ENCODE assay signal across 12 cellular contexts in the genomic region with DNA sequence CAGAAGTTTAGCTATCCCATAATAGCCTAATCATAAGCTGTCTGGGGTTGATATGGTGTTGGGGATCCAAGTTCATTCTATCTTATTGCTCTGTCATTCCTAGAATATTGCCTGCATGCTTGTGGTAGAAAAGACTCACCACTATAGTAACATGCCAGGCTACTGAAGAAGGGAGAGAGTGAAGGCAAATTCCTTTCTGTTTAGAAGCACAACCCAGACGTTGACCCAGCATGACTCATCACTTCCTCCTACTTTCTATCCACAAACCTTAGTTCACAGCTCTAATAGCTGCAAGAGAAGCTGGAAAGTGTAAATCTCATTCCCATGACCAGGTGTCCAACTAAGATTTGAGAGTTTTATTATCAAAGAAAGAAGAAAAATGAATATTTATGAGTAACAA. TPM values are rescaled to one million over a fixed set of nuclear protein-coding genes. Genes with fewer than 3 reads are reported as not detected.
DNase-seq lines count a peak whose midpoint lies in the region; ATAC-seq and TF ChIP-seq lines count a peak whose summit lies in the region.
"Had no signal": no experiment of that assay in that cellular context is flagged by ENCODE, and none has a peak within 500 bp of the region (broad histone marks: within the 10 kb centered on the region; RNA-seq: fewer than 3 reads in every experiment).

No MANE protein-coding gene starts in this region.

- WGBS in smooth muscle cell (ENCODE audit: low lambda C conversion rate), result 0% methylated on average over 1 of the region's 1 CpG

- H3K4me1 ChIP-seq in PC-9 (replicated peaks; ENCODE audit: insufficient read depth), result peaks cover 4% of the 10 kb centered on the region; the same call in 1 of the 2 replicates
- H3K4me1 ChIP-seq in smooth muscle cell (ENCODE audit: low read depth), result no peaks in the 10 kb centered on the region

- no peaks in the 10 kb centered on the region for H3K27me3 ChIP-seq in PC-9 (ENCODE audit: insufficient read depth, low read depth)
- H3K27me3 ChIP-seq in smooth muscle cell (ENCODE audit: low read depth), result no peaks in the 10 kb centered on the region

- H3K36me3 ChIP-seq in PC-9 (ENCODE audit: low read depth) (no peaks in the 10 kb centered on the region; the same call in 1 of the 2 replicates), smooth muscle cell (ENCODE audit: low read depth) (no peaks in the 10 kb centered on the region)

- ATAC-seq in activated CD8-positive, alpha-beta T cell treated with anti-CD3 and anti-CD28 coated beads for 36 hours, result peak; percentile 42
- ATAC-seq in activated CD8-positive, alpha-beta T cell treated with anti-CD3 and anti-CD28 coated beads, Interleukin-2, amount 10 ng/mL, durations not matched to agents 7 days and 5 days, result no peak
- no peak for ATAC-seq in GM21576 (IDR thresholded peaks at IDR 0.05; ENCODE audit: unreplicated experiment)

- peaks cover 10% of the 10 kb centered on the region for H3K9me3 Mint-ChIP-seq in activated CD8-positive, alpha-beta T cell treated with anti-CD3 and anti-CD28 coated beads for 36 hours
- H3K9me3 Mint-ChIP-seq in activated CD8-positive, alpha-beta T cell treated with anti-CD3 and anti-CD28 coated beads, Interleukin-2, amount 10 ng/mL, durations not matched to agents 7 days and 5 days (ENCODE audit: insufficient read depth), result peaks cover 11% of the 10 kb centered on the region

- H2AFZ ChIP-seq in PC-9 (no peak overlapping the region), smooth muscle cell (ENCODE audit: low read depth) (no peak overlapping the region)

- BruUV-seq in PC-9 (replicated peaks; lab: Mats Ljungman, UMichigan), result no TSS peak

- no peak overlapping the region for H3K27ac Mint-ChIP-seq in activated CD8-positive, alpha-beta T cell treated with anti-CD3 and anti-CD28 coated beads for 36 hours
- no peak overlapping the region for H3K27ac Mint-ChIP-seq in activated CD8-positive, alpha-beta T cell treated with anti-CD3 and anti-CD28 coated beads, Interleukin-2, amount 10 ng/mL, durations not matched to agents 7 days and 5 days
- H3K27ac Mint-ChIP-seq: activated CD4-positive, alpha-beta T cell treated with anti-CD3 and anti-CD28 coated beads, Interleukin-2, amount 10 ng/mL, durations not matched to agents 24 days and 14 days; dendritic cell treated with granulocyte-macrophage colony-stimulating factor and Interleukin-4, amounts not matched to agents 40 ng/mL and 50 ng/mL, for 4 days had no signal

- POLR2A ChIA-PET in activated CD8-positive, alpha-beta T cell treated with anti-CD3 and anti-CD28 coated beads for 36 hours (lab: Charles Lee), result no interaction called here
- POLR2A ChIA-PET in activated CD8-positive, alpha-beta T cell treated with anti-CD3 and anti-CD28 coated beads, Interleukin-2, amount 10 ng/mL, durations not matched to agents 7 days and 5 days (lab: Charles Lee), result no interaction called here
- POLR2A ChIA-PET in PC-9 (lab: Charles Lee; ENCODE audit: unreplicated experiment), result interaction anchor here (0.6 kb wide), 1 partner anchor 90 kb away, joined by 4 read pairs; no protein-coding TSS in a partner anchor

- TF ChIP-seq CTCF in activated CD8-positive, alpha-beta T cell treated with anti-CD3 and anti-CD28 coated beads for 36 hours (IDR thresholded peaks at IDR 0.05), result no peak
- no peak for TF ChIP-seq CTCF in PC-9 (conservative IDR thresholded peaks at IDR 0.05)
- TF ChIP-seq CTCF in smooth muscle cell (IDR thresholded peaks at IDR 0.05; ENCODE audit: borderline replicate concordance, insufficient read depth, poor library complexity, severe bottlenecking), result no peak

- CTCF ChIA-PET in activated CD8-positive, alpha-beta T cell treated with anti-CD3 and anti-CD28 coated beads for 36 hours (lab: Charles Lee), result no interaction called here
- CTCF ChIA-PET in activated CD8-positive, alpha-beta T cell treated with anti-CD3 and anti-CD28 coated beads, Interleukin-2, amount 10 ng/mL, durations not matched to agents 7 days and 5 days (lab: Charles Lee), result no interaction called here
- CTCF ChIA-PET in PC-9 (lab: Charles Lee), result no interaction called here

- H3K9me3 ChIP-seq in PC-9 (ENCODE audit: insufficient read depth, low read depth) (peaks cover 26% of the 10 kb centered on the region), smooth muscle cell (replicated peaks; ENCODE audit: low read depth) (no peaks in the 10 kb centered on the region)

- peak; percentile 24 for DNase-seq in activated CD8-positive, alpha-beta T cell treated with anti-CD3 and anti-CD28 coated beads for 36 hours
- DNase-seq in activated CD8-positive, alpha-beta T cell treated with anti-CD3 and anti-CD28 coated beads, Interleukin-2, amount 10 ng/mL, durations not matched to agents 7 days and 5 days, result no peak
- DNase-seq in PC-9 (peak; percentile 30 to 79), epithelial cell of prostate (ENCODE audit: low read depth, low spot score) (peak; percentile 96), smooth muscle cell (lab: John Stamatoyannopoulos, UW; ENCODE audit: unreplicated experiment) (no peak), NCI-H2227 treated with DMSO at 0.1 percent for 48 hours (lab: John Stamatoyannopoulos, UW) (no peak)
- DNase-seq in activated CD4-positive, alpha-beta T cell treated with anti-CD3 and anti-CD28 coated beads for 1 hour, result no peak
- DNase-seq: activated CD4-positive, alpha-beta T cell treated with anti-CD3 and anti-CD28 coated beads, Interleukin-2, amount 10 ng/mL, durations not matched to agents 24 days and 14 days; NCI-H345 had no signal

- no peaks in the 10 kb centered on the region for H3K9me2 ChIP-seq in PC-9 (ENCODE audit: insufficient read depth)

- H3K4me3 ChIP-seq in PC-9, result 0 out of 2 replicates have a peak overlapping the region, but pooled peaks have one; percentile 4
- H3K4me3 ChIP-seq in smooth muscle cell, result no peak overlapping the region
- H3K4me3 ChIP-seq: lung had no signal

- no peaks in the 10 kb centered on the region for H3K4me1 Mint-ChIP-seq in activated CD8-positive, alpha-beta T cell treated with anti-CD3 and anti-CD28 coated beads for 36 hours (ENCODE audit: low read depth)
- peaks cover 4% of the 10 kb centered on the region for H3K4me1 Mint-ChIP-seq in activated CD8-positive, alpha-beta T cell treated with anti-CD3 and anti-CD28 coated beads, Interleukin-2, amount 10 ng/mL, durations not matched to agents 7 days and 5 days (ENCODE audit: low read depth)

- H3K27ac ChIP-seq in PC-9 (peak overlapping the region; percentile 48), epithelial cell of prostate (peak overlapping the region; percentile 49), smooth muscle cell (ENCODE audit: low read depth) (peak overlapping the region; percentile 42)

- no peaks in the 10 kb centered on the region for H3K36me3 Mint-ChIP-seq in activated CD8-positive, alpha-beta T cell treated with anti-CD3 and anti-CD28 coated beads for 36 hours (ENCODE audit: low read depth)
- peaks cover 3% of the 10 kb centered on the region for H3K36me3 Mint-ChIP-seq in activated CD8-positive, alpha-beta T cell treated with anti-CD3 and anti-CD28 coated beads, Interleukin-2, amount 10 ng/mL, durations not matched to agents 7 days and 5 days (ENCODE audit: low read depth)

- H3K27me3 Mint-ChIP-seq in activated CD8-positive, alpha-beta T cell treated with anti-CD3 and anti-CD28 coated beads for 36 hours, result peaks cover 8% of the 10 kb centered on the region
- peaks cover 2% of the 10 kb centered on the region for H3K27me3 Mint-ChIP-seq in activated CD8-positive, alpha-beta T cell treated with anti-CD3 and anti-CD28 coated beads, Interleukin-2, amount 10 ng/mL, durations not matched to agents 7 days and 5 days (ENCODE audit: low read depth)
- H3K27me3 Mint-ChIP-seq: dendritic cell treated with granulocyte-macrophage colony-stimulating factor and Interleukin-4, amounts not matched to agents 40 ng/mL and 50 ng/mL, for 4 days had no signal

- H3K4me2 ChIP-seq in PC-9 (no peak overlapping the region), smooth muscle cell (no peak overlapping the region)

- peaks cover 10% of the 10 kb centered on the region for H3F3A ChIP-seq in PC-9 (ENCODE audit: insufficient read depth, low read depth)
- peaks cover 12% of the 10 kb centered on the region for H3F3A ChIP-seq in smooth muscle cell (ENCODE audit: low read depth)

- no peak overlapping the region for H3K9ac ChIP-seq in smooth muscle cell (ENCODE audit: low read depth)

- H3K79me2 ChIP-seq in PC-9 (ENCODE audit: low read depth), result no peaks in the 10 kb centered on the region
- no peaks in the 10 kb centered on the region for H3K79me2 ChIP-seq in smooth muscle cell (ENCODE audit: low read depth)

- H4K20me1 ChIP-seq in PC-9 (ENCODE audit: insufficient read depth) (no peaks in the 10 kb centered on the region), smooth muscle cell (ENCODE audit: low read depth) (no peaks in the 10 kb centered on the region)

- H3K4me3 Mint-ChIP-seq in activated CD8-positive, alpha-beta T cell treated with anti-CD3 and anti-CD28 coated beads for 36 hours, result no peak overlapping the region
- no peak overlapping the region for H3K4me3 Mint-ChIP-seq in activated CD8-positive, alpha-beta T cell treated with anti-CD3 and anti-CD28 coated beads, Interleukin-2, amount 10 ng/mL, durations not matched to agents 7 days and 5 days
- H3K4me3 Mint-ChIP-seq: activated CD4-positive, alpha-beta T cell treated with anti-CD3 and anti-CD28 coated beads, Interleukin-2, amount 10 ng/mL, durations not matched to agents 24 days and 14 days; dendritic cell treated with granulocyte-macrophage colony-stimulating factor and Interleukin-4, amounts not matched to agents 40 ng/mL and 50 ng/mL, for 4 days had no signal

- intact Hi-C loops in activated CD8-positive, alpha-beta T cell treated with anti-CD3 and anti-CD28 coated beads for 36 hours (cut with micrococcal nuclease), result no loop called here
- intact Hi-C loops in PC-9 (cut with micrococcal nuclease; ENCODE audit: unreplicated experiment), result no loop called here

RNA-seq across cellular contexts. Expression of a gene that starts 57.8 kb away (rescaled TPM):
- 10 to 100 TPM; 73.0 to 74.9 TPM for total RNA-seq in activated CD8-positive, alpha-beta T cell treated with anti-CD3 and anti-CD28 coated beads for 36 hours
- total RNA-seq in activated CD8-positive, alpha-beta T cell treated with anti-CD3 and anti-CD28 coated beads, Interleukin-2, amount 10 ng/mL, durations not matched to agents 7 days and 5 days, result 10 to 100 TPM; 43.4 to 44.6 TPM
- 56.5 and 64.2 TPM in 2 replicates for total RNA-seq in PC-9 (2021)
- total RNA-seq in smooth muscle cell, result 70.1 and 84.7 TPM in 2 replicates
- polyA plus RNA-seq in smooth muscle cell, result 32.8 and 40.2 TPM in 2 replicates

RNA-seq across cellular contexts. Expression of a gene that starts 58.1 kb away (rescaled TPM):
- 1 to 10 TPM; 2.2 to 3.2 TPM for total RNA-seq in activated CD8-positive, alpha-beta T cell treated with anti-CD3 and anti-CD28 coated beads for 36 hours
- 10 to 100 TPM; 14.7 to 19.7 TPM for total RNA-seq in activated CD8-positive, alpha-beta T cell treated with anti-CD3 and anti-CD28 coated beads, Interleukin-2, amount 10 ng/mL, durations not matched to agents 7 days and 5 days
- total RNA-seq in PC-9 (2021) (8.8 and 17.3 TPM in 2 replicates), smooth muscle cell (10.2 and 10.8 TPM in 2 replicates)
- polyA plus RNA-seq in smooth muscle cell, result 4.1 and 4.2 TPM in 2 replicates

Comparison
In these comparisons a context has a peak if more than half of its experiments do, and no peak if none do; other contexts are left out.
1. DNase-seq: peak in activated CD8-positive, alpha-beta T cell treated with anti-CD3 and anti-CD28 coated beads for 36 hours (single experiment), PC-9 (2 of 2) and epithelial cell of prostate (single experiment); none in activated CD8-positive, alpha-beta T cell treated with anti-CD3 and anti-CD28 coated beads, Interleukin-2, amount 10 ng/mL, durations not matched to agents 7 days and 5 days (single experiment), smooth muscle cell (single experiment), NCI-H2227 treated with DMSO at 0.1 percent for 48 hours (single experiment) and activated CD4-positive, alpha-beta T cell treated with anti-CD3 and anti-CD28 coated beads for 1 hour (single experiment).
2. Peak in every context shown above with its lines, with median percentiles within 50 percentile points of each other: H3K27ac ChIP-seq.